8 cellular contexts compared by ENCODE assay signal in genomic region chr16:50266337-50267091, GRCh38. TPM values are rescaled to one million over a fixed set of nuclear protein-coding genes. Genes with fewer than 3 reads are reported as not detected.
DNase-seq lines count a peak whose midpoint lies in the region; ATAC-seq and TF ChIP-seq lines count a peak whose summit lies in the region.

TSS of gene ADCY7 (plus strand) at chr16:50266551. CDS start at chr16:50288180, 21,629 bp downstream.

- peak within 1 kb of the TSS; percentile 33 for H3K4me3 ChIP-seq in astrocyte of the spinal cord (ENCODE audit: low read depth, low read length)

- DNase-seq in COLO668 (lab: John Stamatoyannopoulos, UW; ENCODE audit: unreplicated experiment) (peak; percentile 15), HT1080 (ENCODE audit: low read depth) (peak; percentile 91), T-helper 9 cell (peak; percentile 78), astrocyte of the spinal cord (ENCODE audit: low read depth, low spot score) (peak; percentile 86), kidney glomerular epithelial cell (lab: John Stamatoyannopoulos, UW) (peak; percentile 70), pons (ENCODE audit: low spot score) (no peak)
- peak; percentile 78 to 86 for DNase-seq in stimulated activated CD4-positive, alpha-beta T cell treated with anti-CD3 and anti-CD28 coated beads, Interleukin-4, amount 100 ng/mL, for 4 hours

- ATAC-seq in GM21367 (IDR thresholded peaks at IDR 0.05; ENCODE audit: unreplicated experiment), result peak; percentile 84

- TF ChIP-seq CTCF in astrocyte of the spinal cord (IDR thresholded peaks at IDR 0.05; ENCODE audit: low read depth, low read length), result no peak

- in situ Hi-C loops in astrocyte of the spinal cord (cut with HindIII; ENCODE audit: low sequenced_read_pairs), result no loop called here

RNA-seq across cellular contexts. Expression of gene ADCY7, which starts in this region (rescaled TPM):
- total RNA-seq in HT1080 (2014; rRNA removed; shearing (Covaris generic)), result 38.8 and 53.7 TPM in 2 replicates
- 19.7 and 29.7 TPM in 2 replicates for polyA plus RNA-seq in HT1080 (2015; cell fraction: cytosol; rRNA removed)
- 62.0 and 79.5 TPM in 2 replicates for polyA plus RNA-seq in HT1080 (2015; cell fraction: nucleus; rRNA removed)
